In genomic region chr10:98649170-98649569, GRCh38 we compare ENCODE assay signal across 25 cellular contexts.
DNase-seq lines count a peak whose midpoint lies in the region; ATAC-seq, FAIRE-seq and TF ChIP-seq lines count a peak whose summit lies in the region.
"Had no signal": no experiment of that assay in that cellular context is flagged by ENCODE, and none has a peak within 500 bp of the region (broad histone marks: within the 10 kb centered on the region; RNA-seq: fewer than 3 reads in every experiment).

No MANE protein-coding gene starts in this region.

- no peak overlapping the region for H3K4me3 Mint-ChIP-seq in WTC11
- H3K4me3 Mint-ChIP-seq: CD4-positive, alpha-beta memory T cell; T-cell; T-helper 2 cell treated with Interferon-gamma antibody and Interleukin-4, amounts not matched to agents 5 μg/mL and 100 μg/mL, for 36 hours had no signal

- POLR2A ChIA-PET in WTC11 (lab: Charles Lee): no interaction called here

- DNase-seq in NOMO-1 (lab: John Stamatoyannopoulos, UW; ENCODE audit: unreplicated experiment in 2 of 2): peak; percentile 24 to 44
- no peak for DNase-seq in WTC11 (ENCODE audit: low spot score)
- no peak for DNase-seq in posterior vena cava (ENCODE audit: low spot score)
- DNase-seq in H54 (ENCODE audit: insufficient read length, low spot score): no peak
- DNase-seq: C1 segment of cervical spinal cord; CD4-positive, alpha-beta memory T cell; COR-L47; DMS53; H7; IMR-90; NCI-H1105; NCI-H1436 treated with DMSO at 0.1 percent for 48 hours; NCI-H187 treated with DMSO at 0.1 percent for 48 hours; NCI-H2107; NCI-H446; NCI-H524 treated with DMSO at 0.1 percent for 48 hours; NCI-H82; PC-9; Right ventricle myocardium superior; RPMI8226; T-cell had no signal

- ATAC-seq in HG03432 (IDR thresholded peaks at IDR 0.05; ENCODE audit: unreplicated experiment): peak; percentile 39
- no peak for ATAC-seq in WTC11
- ATAC-seq in GM21737 (IDR thresholded peaks at IDR 0.05; ENCODE audit: unreplicated experiment): no peak
- ATAC-seq in GM19452 (IDR thresholded peaks at IDR 0.05; ENCODE audit: unreplicated experiment): no peak
- ATAC-seq: T-cell had no signal

- H3K27ac Mint-ChIP-seq in WTC11: 0 out of 2 replicates have a peak overlapping the region, but pooled peaks have one; percentile 22
- H3K27ac Mint-ChIP-seq: CD4-positive, alpha-beta memory T cell; T-cell; T-helper 2 cell treated with Interferon-gamma antibody and Interleukin-4, amounts not matched to agents 5 μg/mL and 100 μg/mL, for 36 hours had no signal

- intact Hi-C loops in posterior vena cava (cut with DNase I): no loop called here

- TF ChIP-seq POLR2A in H54 (IDR thresholded peaks at IDR 0.05; ENCODE audit: low read depth, low read length): no peak

- H3K9me3 Mint-ChIP-seq in WTC11: peaks cover 5% of the 10 kb centered on the region; the same call in 1 of the 2 replicates
- H3K9me3 Mint-ChIP-seq: T-helper 2 cell treated with Interferon-gamma antibody and Interleukin-4, amounts not matched to agents 5 μg/mL and 100 μg/mL, for 36 hours had no signal

- FAIRE-seq in H54 (lab: Jason Lieb, UNC): no peak

- peaks cover 41% of the 10 kb centered on the region for H3K4me1 Mint-ChIP-seq in WTC11
- H3K4me1 Mint-ChIP-seq: CD4-positive, alpha-beta memory T cell; T-cell had no signal

- TF ChIP-seq CTCF in WTC11 (IDR thresholded peaks at IDR 0.05): no peak

- H3K36me3 Mint-ChIP-seq in WTC11: no peaks in the 10 kb centered on the region
- H3K36me3 Mint-ChIP-seq: CD4-positive, alpha-beta memory T cell; T-cell had no signal

- CTCF ChIA-PET in WTC11 (lab: Charles Lee): no interaction called here

- H3K27me3 Mint-ChIP-seq in WTC11 (ENCODE audit: low read depth): no peaks in the 10 kb centered on the region

TF ChIP-seq in WTC11, 78 proteins besides CTCF, POLR2A, EP300 and RAD21:
- TF ChIP-seq ZMAT4 (CRISPR knock-in tag; IDR thresholded peaks at IDR 0.05): no peak
- TF ChIP-seq E2F1 (CRISPR knock-in tag; IDR thresholded peaks at IDR 0.05): no peak
- TF ChIP-seq ZNF138 (CRISPR knock-in tag; conservative IDR thresholded peaks at IDR 0.05): no peak
- TF ChIP-seq NFYB (CRISPR knock-in tag; conservative IDR thresholded peaks at IDR 0.05; ENCODE audit: low read depth): no peak
- TF ChIP-seq IRF1 (CRISPR knock-in tag; IDR thresholded peaks at IDR 0.05): no peak
- TF ChIP-seq USF2 (CRISPR knock-in tag; IDR thresholded peaks at IDR 0.05): no peak
- no peak for TF ChIP-seq SOX15 (CRISPR knock-in tag; IDR thresholded peaks at IDR 0.05)
- TF ChIP-seq ELF4 (CRISPR knock-in tag; IDR thresholded peaks at IDR 0.05; ENCODE audit: low read depth): no peak
- no peak for TF ChIP-seq E2F4 (CRISPR knock-in tag; IDR thresholded peaks at IDR 0.05; ENCODE audit: borderline replicate concordance, low read depth)
- TF ChIP-seq ZNF416 (CRISPR knock-in tag; IDR thresholded peaks at IDR 0.05): no peak

Comparison
In these comparisons a context has a peak if more than half of its experiments do, and no peak if none do; other contexts are left out.
1. DNase-seq: peak in NOMO-1 (2 of 2); none in WTC11 (single experiment), posterior vena cava (single experiment) and H54 (single experiment).